ENCODE assay signal across 20 cellular contexts in the genomic region with DNA sequence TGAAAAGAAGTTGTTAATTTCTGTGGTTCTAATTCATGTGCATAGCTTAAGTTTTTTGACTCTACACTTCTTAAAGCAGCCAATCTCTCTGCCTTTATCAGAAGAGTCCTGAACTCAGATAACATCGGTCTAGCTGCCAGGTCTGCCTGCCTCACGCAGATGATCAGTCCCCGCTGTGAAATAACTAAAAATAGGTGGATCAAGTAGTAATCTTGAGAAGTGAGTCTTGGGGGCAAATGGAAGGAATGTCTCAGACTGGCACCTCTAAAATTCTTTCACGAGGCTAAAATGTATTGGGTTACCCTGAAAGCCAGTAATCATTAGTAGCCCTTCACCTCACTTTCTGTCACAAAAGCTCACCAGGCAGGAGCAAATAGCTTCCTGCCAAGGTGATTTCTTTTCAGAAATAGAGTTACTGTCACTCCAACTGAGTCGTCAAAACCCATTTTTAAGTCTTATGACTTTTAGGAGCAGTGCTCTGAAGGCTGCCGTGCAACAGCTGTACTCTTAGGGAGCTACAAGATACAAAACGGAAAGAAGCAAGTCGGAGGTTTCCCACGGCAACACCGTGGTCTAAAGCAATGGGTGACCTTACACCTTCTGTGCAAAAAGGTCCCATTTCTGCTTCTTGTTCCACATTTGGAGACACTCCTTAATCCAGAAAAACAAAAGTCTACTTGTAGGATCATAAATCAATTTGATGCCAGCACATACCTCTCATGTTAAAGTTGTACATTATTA.
DNase-seq lines count a peak whose midpoint lies in the region; ATAC-seq and TF ChIP-seq lines count a peak whose summit lies in the region.
"Had no signal": no experiment of that assay in that cellular context is flagged by ENCODE, and none has a peak within 500 bp of the region (broad histone marks: within the 10 kb centered on the region; RNA-seq: fewer than 3 reads in every experiment).

No MANE protein-coding gene starts in this region.

- H3K4me2 ChIP-seq in OCI-LY3 (ENCODE audit: low read length) (peak overlapping the region; percentile 49), neuronal stem cell (ENCODE audit: insufficient read depth, low read length, poor library complexity, severe bottlenecking) (no peak overlapping the region)
- H3K4me2 ChIP-seq: KMS-11, SK-N-SH had no signal

- WGBS in neuronal stem cell (ENCODE audit: extremely low coverage in 2 of 2, insufficient read length in 2 of 2, insufficient replicate concordance in 1 of 2), 2 donors = no CpG with 5 or more reads among the region's 10 CpGs

- peak; percentile 65 for ATAC-seq in GM19324 (IDR thresholded peaks at IDR 0.05; ENCODE audit: low FRiP score, unreplicated experiment)
- ATAC-seq in foreskin keratinocyte = peak; percentile 60
- ATAC-seq in HG03280 (IDR thresholded peaks at IDR 0.05; ENCODE audit: unreplicated experiment) = no peak
- no peak for ATAC-seq in HG03457 (IDR thresholded peaks at IDR 0.05; ENCODE audit: unreplicated experiment)
- ATAC-seq: Panc1 had no signal

- DNase-seq in foreskin keratinocyte = no peak
- no peak for DNase-seq in neuronal stem cell (ENCODE audit: low spot score)
- no peak for DNase-seq in DMS53 (lab: John Stamatoyannopoulos, UW)
- DNase-seq: CD4-positive, CD25-positive, alpha-beta regulatory T cell; DND-41; HFFc6; MV-4-11; NCI-H1105 treated with DMSO at 0.1 percent for 48 hours; NCI-H2029 treated with DMSO at 0.1 percent for 48 hours; NCI-H226; NCI-H510A treated with DMSO at 0.1 percent for 48 hours; NCI-H748 treated with DMSO at 0.1 percent for 48 hours; SIG-M5; SK-N-SH had no signal

- H3K79me2 ChIP-seq in OCI-LY3 (ENCODE audit: low read length) = no peaks in the 10 kb centered on the region

- no peak overlapping the region for H3K18ac ChIP-seq in neuronal stem cell (ENCODE audit: low read length)

- no peak overlapping the region for H2BK120ac ChIP-seq in neuronal stem cell (ENCODE audit: low read depth, low read length)

- H3K36me3 ChIP-seq in OCI-LY3 (replicated peaks; ENCODE audit: low read depth, low read length) (no peaks in the 10 kb centered on the region), neuronal stem cell (replicated peaks in 1 of 2; ENCODE audit: control insufficient read depth in 2 of 2, insufficient read depth in 2 of 2, low read length in 2 of 2) (no peaks in the 10 kb centered on the region)

- no peaks in the 10 kb centered on the region for H3K9me3 ChIP-seq in OCI-LY3 (ENCODE audit: insufficient read depth, low read length)
- no peaks in the 10 kb centered on the region for H3K9me3 ChIP-seq in neuronal stem cell (replicated peaks in 1 of 2; ENCODE audit: control insufficient read depth in 2 of 2, insufficient read depth in 1 of 2, low read depth in 1 of 2, low read length in 2 of 2)
- H3K9me3 ChIP-seq: SK-N-SH had no signal

- no peak overlapping the region for H2BK5ac ChIP-seq in neuronal stem cell (ENCODE audit: low read length)

- H3K27me3 ChIP-seq in OCI-LY3 (ENCODE audit: low read depth, low read length) (peaks cover 4% of the 10 kb centered on the region; the same call in 1 of the 2 replicates), foreskin keratinocyte (no peaks in the 10 kb centered on the region), neuronal stem cell (ENCODE audit: control insufficient read depth in 3 of 3, insufficient read depth in 3 of 3, low read depth in 1 of 3, low read length in 3 of 3) (peaks cover 0 to 2% (median 0%) of the 10 kb centered on the region in 3 experiments)

- H2AFZ ChIP-seq in OCI-LY3 (ENCODE audit: low read depth, low read length) (0 out of 2 replicates have a peak overlapping the region, but pooled peaks have one; percentile 54), neuronal stem cell (ENCODE audit: low read length) (peak overlapping the region; percentile 1)

- no peak for TF ChIP-seq CTCF in OCI-LY3 (IDR thresholded peaks at IDR 0.05; ENCODE audit: low read depth, low read length)
- TF ChIP-seq CTCF in foreskin keratinocyte (conservative IDR thresholded peaks at IDR 0.05) = no peak

- H3K79me1 ChIP-seq in neuronal stem cell (ENCODE audit: low read depth, low read length) = no peaks in the 10 kb centered on the region

- no peak overlapping the region for H3K4ac ChIP-seq in neuronal stem cell (ENCODE audit: low read length)

- no peak overlapping the region for H4K8ac ChIP-seq in neuronal stem cell (ENCODE audit: low read depth, low read length)

- no peak overlapping the region for H2AK5ac ChIP-seq in neuronal stem cell (ENCODE audit: low read depth, low read length)

- no peak overlapping the region for H3K14ac ChIP-seq in neuronal stem cell (ENCODE audit: low read length)

- H3K9ac ChIP-seq in OCI-LY3 (ENCODE audit: low read length) = no peak overlapping the region
- no peak overlapping the region for H3K9ac ChIP-seq in neuronal stem cell (ENCODE audit: low read depth, low read length, poor library complexity)
- H3K9ac ChIP-seq: KMS-11, SK-N-SH had no signal

- no peak overlapping the region for H4K91ac ChIP-seq in neuronal stem cell (ENCODE audit: low read depth, low read length, poor library complexity)

- H3K27ac ChIP-seq in OCI-LY3 (ENCODE audit: low read length) = no peak overlapping the region
- no peak overlapping the region for H3K27ac ChIP-seq in foreskin keratinocyte
- no peak overlapping the region for H3K27ac ChIP-seq in neuronal stem cell (replicated peaks; ENCODE audit: low read length)
- H3K27ac ChIP-seq: KMS-11 had no signal

- H2BK12ac ChIP-seq in neuronal stem cell (ENCODE audit: low read length) = no peak overlapping the region

- H4K20me1 ChIP-seq in OCI-LY3 (ENCODE audit: insufficient read depth, low read length) = no peaks in the 10 kb centered on the region

- no peak overlapping the region for H3K23ac ChIP-seq in neuronal stem cell (ENCODE audit: low read depth, low read length, poor library complexity)

- no peak overlapping the region for H2BK15ac ChIP-seq in neuronal stem cell (ENCODE audit: low read length)

- H3K4me1 ChIP-seq in OCI-LY3 (ENCODE audit: low read length) (peaks cover 9% of the 10 kb centered on the region), foreskin keratinocyte (peaks cover 4% of the 10 kb centered on the region), neuronal stem cell (ENCODE audit: control insufficient read depth in 2 of 2, insufficient read depth in 1 of 2, low read depth in 1 of 2, low read length in 2 of 2) (peaks cover 0 to 3% of the 10 kb centered on the region in 2 donors)

- H3K4me3 ChIP-seq in OCI-LY3 (ENCODE audit: low read length) (peak overlapping the region; percentile 48), neuronal stem cell (ENCODE audit: low read length in 2 of 2) (no peak overlapping the region)

Comparison
In these comparisons a context has a peak if more than half of its experiments do, and no peak if none do; other contexts are left out.
1. ATAC-seq: peak in GM19324 (single experiment) and foreskin keratinocyte (single experiment); none in HG03280 (single experiment) and HG03457 (single experiment).